9 cellular contexts compared by ENCODE assay signal in genomic region chr11:78138281-78138680, GRCh38. TPM values are rescaled to one million over a fixed set of nuclear protein-coding genes. Genes with fewer than 3 reads are reported as not detected.
DNase-seq lines count a peak whose midpoint lies in the region; ATAC-seq lines count a peak whose summit lies in the region.
"Had no signal": no experiment of that assay in that cellular context is flagged by ENCODE, and none has a peak within 500 bp of the region (broad histone marks: within the 10 kb centered on the region; RNA-seq: fewer than 3 reads in every experiment).

No MANE protein-coding gene starts in this region.

- ATAC-seq in stimulated activated naive CD8-positive, alpha-beta T cell treated with anti-CD3 and anti-CD28 coated beads, Interleukin-15, Interleukin-2, amounts not matched to agents 100 U/mL and 50 U/mL, for 24 hours: no peak
- no peak for ATAC-seq in activated T-helper 17 cell treated with anti-CD3 and anti-CD28 coated beads, Interleukin-2, amount 50 U/mL, for 72 hours (replicated peaks)
- ATAC-seq in HG03196 (IDR thresholded peaks at IDR 0.05; ENCODE audit: unreplicated experiment) (no peak), GM18873 (IDR thresholded peaks at IDR 0.05; ENCODE audit: low FRiP score, unreplicated experiment) (no peak)

- H3K9me3 ChIP-seq in iPS-20b (ENCODE audit: insufficient read depth, low read depth, low read length): no peaks in the 10 kb centered on the region

- H3K27me3 Mint-ChIP-seq in stimulated activated naive CD8-positive, alpha-beta T cell treated with anti-CD3 and anti-CD28 coated beads, Interleukin-15, Interleukin-2, amounts not matched to agents 100 ng/mL and 50 ng/mL, for 24 hours: no peaks in the 10 kb centered on the region
- H3K27me3 Mint-ChIP-seq in activated T-helper 17 cell treated with anti-CD3 and anti-CD28 coated beads, Interleukin-2, amount 50 U/mL, for 72 hours: no peaks in the 10 kb centered on the region

- no peak for DNase-seq in stimulated activated naive CD8-positive, alpha-beta T cell treated with anti-CD3 and anti-CD28 coated beads, Interleukin-15, Interleukin-2, amounts not matched to agents 100 U/mL and 50 U/mL, for 24 hours
- DNase-seq in DMS114 treated with DMSO at 0.1 percent for 48 hours (lab: John Stamatoyannopoulos, UW; ENCODE audit: unreplicated experiment): no peak
- DNase-seq in NCI-H510A treated with DMSO at 0.1 percent for 48 hours (lab: John Stamatoyannopoulos, UW): no peak
- DNase-seq: amygdala had no signal

- no peak overlapping the region for H3K27ac ChIP-seq in iPS-20b (ENCODE audit: low read length)

- H3K4me3 ChIP-seq in iPS-20b (ENCODE audit: low read length): peak overlapping the region; percentile 93

- no peaks in the 10 kb centered on the region for H3K9me3 Mint-ChIP-seq in stimulated activated naive CD8-positive, alpha-beta T cell treated with anti-CD3 and anti-CD28 coated beads, Interleukin-15, Interleukin-2, amounts not matched to agents 100 ng/mL and 50 ng/mL, for 24 hours
- H3K9me3 Mint-ChIP-seq in activated T-helper 17 cell treated with anti-CD3 and anti-CD28 coated beads, Interleukin-2, amount 50 U/mL, for 72 hours: no peaks in the 10 kb centered on the region

- peak overlapping the region; percentile 91 for H3K4me3 Mint-ChIP-seq in stimulated activated naive CD8-positive, alpha-beta T cell treated with anti-CD3 and anti-CD28 coated beads, Interleukin-15, Interleukin-2, amounts not matched to agents 100 ng/mL and 50 ng/mL, for 24 hours
- peak overlapping the region; percentile 91 for H3K4me3 Mint-ChIP-seq in activated T-helper 17 cell treated with anti-CD3 and anti-CD28 coated beads, Interleukin-2, amount 50 U/mL, for 72 hours

- peak overlapping the region; percentile 97; the same call in 1 of the 2 replicates for H3K9ac ChIP-seq in iPS-20b (ENCODE audit: low read depth, low read length)

- H3K36me3 ChIP-seq in iPS-20b (ENCODE audit: insufficient read depth, low read depth, low read length): peaks cover 50% of the 10 kb centered on the region

- H3K4me1 Mint-ChIP-seq in stimulated activated naive CD8-positive, alpha-beta T cell treated with anti-CD3 and anti-CD28 coated beads, Interleukin-15, Interleukin-2, amounts not matched to agents 100 ng/mL and 50 ng/mL, for 24 hours (ENCODE audit: low read depth): peaks cover 42% of the 10 kb centered on the region
- H3K4me1 Mint-ChIP-seq in activated T-helper 17 cell treated with anti-CD3 and anti-CD28 coated beads, Interleukin-2, amount 50 U/mL, for 72 hours: peaks cover 21% of the 10 kb centered on the region

- H3K27ac Mint-ChIP-seq in stimulated activated naive CD8-positive, alpha-beta T cell treated with anti-CD3 and anti-CD28 coated beads, Interleukin-15, Interleukin-2, amounts not matched to agents 100 ng/mL and 50 ng/mL, for 24 hours: peak overlapping the region; percentile 91
- peak overlapping the region; percentile 89 for H3K27ac Mint-ChIP-seq in activated T-helper 17 cell treated with anti-CD3 and anti-CD28 coated beads, Interleukin-2, amount 50 U/mL, for 72 hours

- no peaks in the 10 kb centered on the region for H3K27me3 ChIP-seq in iPS-20b (ENCODE audit: insufficient read depth, low read length)

- H3K36me3 Mint-ChIP-seq in stimulated activated naive CD8-positive, alpha-beta T cell treated with anti-CD3 and anti-CD28 coated beads, Interleukin-15, Interleukin-2, amounts not matched to agents 100 ng/mL and 50 ng/mL, for 24 hours (ENCODE audit: low read depth): peaks cover 45% of the 10 kb centered on the region
- H3K36me3 Mint-ChIP-seq in activated T-helper 17 cell treated with anti-CD3 and anti-CD28 coated beads, Interleukin-2, amount 50 U/mL, for 72 hours (ENCODE audit: low read depth): peaks cover 74% of the 10 kb centered on the region

- peaks cover 4% of the 10 kb centered on the region; the same call in 1 of the 2 replicates for H3K4me1 ChIP-seq in iPS-20b (ENCODE audit: insufficient read depth, low read length)

RNA-seq across cellular contexts. Expression of gene ALG8, which starts 1.1 kb away (rescaled TPM):
- 10 to 100 TPM; 38.3 to 70.2 TPM for total RNA-seq in activated T-helper 17 cell treated with anti-CD3 and anti-CD28 coated beads, Interleukin-2, amount 50 U/mL, for 72 hours

RNA-seq across cellular contexts. Expression of gene KCTD21, which starts 50.1 kb away (rescaled TPM):
- total RNA-seq in activated T-helper 17 cell treated with anti-CD3 and anti-CD28 coated beads, Interleukin-2, amount 50 U/mL, for 72 hours: 1 to 10 TPM; 6.1 to 7.5 TPM

RNA-seq across cellular contexts. Expression of gene USP35, which starts 50.4 kb away (rescaled TPM):
- total RNA-seq in activated T-helper 17 cell treated with anti-CD3 and anti-CD28 coated beads, Interleukin-2, amount 50 U/mL, for 72 hours: 1 to 10 TPM; 9.6 to 10.0 TPM

RNA-seq across cellular contexts. Expression of gene NDUFC2, which starts 58.6 kb away (rescaled TPM):
- total RNA-seq in activated T-helper 17 cell treated with anti-CD3 and anti-CD28 coated beads, Interleukin-2, amount 50 U/mL, for 72 hours: 100 to 1,000 TPM in 1 of 2 donors, 10 to 100 TPM in 1; 80.5 to 149 TPM
